ENCODE assay signal across 22 cellular contexts in the genomic region with DNA sequence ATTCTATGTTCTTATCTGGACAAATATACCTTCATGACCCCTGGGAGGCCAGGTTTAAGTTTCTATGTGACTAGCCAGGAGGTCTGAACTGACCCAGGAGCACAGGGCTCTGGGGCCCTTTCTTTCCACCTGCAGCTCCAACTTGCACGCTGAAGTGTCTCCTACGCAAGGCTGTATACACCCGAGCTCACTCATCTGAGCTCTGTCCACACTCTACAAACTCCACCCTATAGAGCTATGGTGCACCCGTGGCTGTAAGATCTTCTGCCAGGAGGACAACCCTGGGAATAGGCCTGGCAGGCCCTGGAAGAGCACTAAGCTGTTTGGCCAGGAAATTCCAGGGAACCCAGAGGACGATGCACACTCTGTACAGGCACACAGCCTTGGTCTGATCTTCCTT.
DNase-seq lines count a peak whose midpoint lies in the region; ATAC-seq and TF ChIP-seq lines count a peak whose summit lies in the region.
"Had no signal": no experiment of that assay in that cellular context is flagged by ENCODE, and none has a peak within 500 bp of the region (broad histone marks: within the 10 kb centered on the region; RNA-seq: fewer than 3 reads in every experiment).

No MANE protein-coding gene starts in this region.

- ATAC-seq in natural killer cell treated with Interleukin-12 subunit alpha and Interleukin-12 subunit beta and Interleukin-15 and Interleukin-18, amount 100 ng/mL, for 72 hours, result peak; percentile 24 to 48
- ATAC-seq in natural killer cell (no peak), upper lobe of right lung (peak; percentile 25), GM19328 (IDR thresholded peaks at IDR 0.05; ENCODE audit: unreplicated experiment) (no peak)
- ATAC-seq: CD8-positive, alpha-beta T cell; GM12878 had no signal

- H3K27ac ChIP-seq in neuronal stem cell (replicated peaks; ENCODE audit: low read length) (no peak overlapping the region), upper lobe of right lung (no peak overlapping the region), brain microvascular endothelial cell (no peak overlapping the region)
- H3K27ac ChIP-seq: 22Rv1, BLaER1, C4-2B had no signal

- H3K27me3 ChIP-seq in neuronal stem cell (ENCODE audit: control insufficient read depth in 3 of 3, insufficient read depth in 3 of 3, low read depth in 1 of 3, low read length in 3 of 3) (no peaks in the 10 kb centered on the region), upper lobe of right lung (no peaks in the 10 kb centered on the region), brain microvascular endothelial cell (replicated peaks) (no peaks in the 10 kb centered on the region)
- H3K27me3 ChIP-seq: BLaER1 had no signal

- H2BK120ac ChIP-seq in neuronal stem cell (ENCODE audit: low read depth, low read length), result no peak overlapping the region

- WGBS in neuronal stem cell (ENCODE audit: extremely low coverage in 2 of 2, insufficient read length in 2 of 2, insufficient replicate concordance in 1 of 2), 2 donors, result no CpG with 5 or more reads among the region's 5 CpGs

- H3K4me1 Mint-ChIP-seq in natural killer cell treated with Interleukin-12 subunit alpha and Interleukin-12 subunit beta and Interleukin-15 and Interleukin-18, amount 100 ng/mL, for 72 hours (ENCODE audit: low read depth in 2 of 2), result no peaks in the 10 kb centered on the region
- no peaks in the 10 kb centered on the region for H3K4me1 Mint-ChIP-seq in natural killer cell
- H3K4me1 Mint-ChIP-seq: B cell; CD4-positive, CD25-positive, alpha-beta regulatory T cell had no signal

- no peak overlapping the region for H3K14ac ChIP-seq in neuronal stem cell (ENCODE audit: low read length)

- peak overlapping the region; percentile 64 for H3K18ac ChIP-seq in neuronal stem cell (ENCODE audit: low read length)

- H3K36me3 ChIP-seq in neuronal stem cell (replicated peaks in 1 of 2; ENCODE audit: control insufficient read depth in 2 of 2, insufficient read depth in 2 of 2, low read length in 2 of 2) (peaks cover 0 to 2% of the 10 kb centered on the region in 2 donors), upper lobe of right lung (no peaks in the 10 kb centered on the region), brain microvascular endothelial cell (replicated peaks) (no peaks in the 10 kb centered on the region)
- H3K36me3 ChIP-seq: BLaER1 had no signal

- H3K4me3 ChIP-seq in neuronal stem cell (ENCODE audit: low read length in 2 of 2) (no peak overlapping the region), upper lobe of right lung (no peak overlapping the region), brain microvascular endothelial cell (ENCODE audit: low read depth, low read length) (no peak overlapping the region)
- H3K4me3 ChIP-seq: BLaER1, GM12878 had no signal

- H3K27me3 Mint-ChIP-seq in natural killer cell treated with Interleukin-12 subunit alpha and Interleukin-12 subunit beta and Interleukin-15 and Interleukin-18, amount 100 ng/mL, for 72 hours, result no peaks in the 10 kb centered on the region
- no peaks in the 10 kb centered on the region for H3K27me3 Mint-ChIP-seq in natural killer cell (ENCODE audit: low read depth in 2 of 2)
- H3K27me3 Mint-ChIP-seq: CD4-positive, CD25-positive, alpha-beta regulatory T cell had no signal

- H3K23ac ChIP-seq in neuronal stem cell (ENCODE audit: low read depth, low read length, poor library complexity), result no peak overlapping the region

- H3K4ac ChIP-seq in neuronal stem cell (ENCODE audit: low read length), result no peak overlapping the region

- H3K9ac ChIP-seq in neuronal stem cell (ENCODE audit: low read depth, low read length, poor library complexity), result no peak overlapping the region
- H3K9ac ChIP-seq: BLaER1 had no signal

- H4K91ac ChIP-seq in neuronal stem cell (ENCODE audit: low read depth, low read length, poor library complexity), result no peak overlapping the region

- no peaks in the 10 kb centered on the region for H3K9me3 Mint-ChIP-seq in natural killer cell treated with Interleukin-12 subunit alpha and Interleukin-12 subunit beta and Interleukin-15 and Interleukin-18, amount 100 ng/mL, for 72 hours
- H3K9me3 Mint-ChIP-seq in natural killer cell, result peaks cover 0 to 4% of the 10 kb centered on the region in 2 donors
- H3K9me3 Mint-ChIP-seq: CD8-positive, alpha-beta T cell had no signal

- intact Hi-C loops in natural killer cell (cut with micrococcal nuclease), result no loop called here
- intact Hi-C loops in upper lobe of right lung (cut with DNase I), result no loop called here
- intact Hi-C loops in posterior vena cava (cut with DNase I), result no loop called here

- no peak overlapping the region for H3K4me2 ChIP-seq in neuronal stem cell (ENCODE audit: insufficient read depth, low read length, poor library complexity, severe bottlenecking)
- H3K4me2 ChIP-seq: BLaER1 had no signal

- in situ Hi-C loops in brain microvascular endothelial cell (cut with HindIII; ENCODE audit: low pct_ligation_motif_present, low sequenced_read_pairs), result no loop called here

- no peaks in the 10 kb centered on the region for H3K9me3 ChIP-seq in neuronal stem cell (replicated peaks in 1 of 2; ENCODE audit: control insufficient read depth in 2 of 2, insufficient read depth in 1 of 2, low read depth in 1 of 2, low read length in 2 of 2)
- no peaks in the 10 kb centered on the region for H3K9me3 ChIP-seq in upper lobe of right lung
- H3K9me3 ChIP-seq: BLaER1, Caco-2 had no signal

- no peak overlapping the region for H3K4me3 Mint-ChIP-seq in natural killer cell treated with Interleukin-12 subunit alpha and Interleukin-12 subunit beta and Interleukin-15 and Interleukin-18, amount 100 ng/mL, for 72 hours
- no peak overlapping the region for H3K4me3 Mint-ChIP-seq in natural killer cell
- H3K4me3 Mint-ChIP-seq: B cell; CD4-positive, CD25-positive, alpha-beta regulatory T cell; CD8-positive, alpha-beta T cell had no signal

- no peak overlapping the region for H2AK5ac ChIP-seq in neuronal stem cell (ENCODE audit: low read depth, low read length)

- H3K27ac Mint-ChIP-seq in natural killer cell treated with Interleukin-12 subunit alpha and Interleukin-12 subunit beta and Interleukin-15 and Interleukin-18, amount 100 ng/mL, for 72 hours, result no peak overlapping the region
- H3K27ac Mint-ChIP-seq in natural killer cell, result no peak overlapping the region
- H3K27ac Mint-ChIP-seq: B cell; CD4-positive, CD25-positive, alpha-beta regulatory T cell; CD8-positive, alpha-beta T cell had no signal

- no peak for DNase-seq in natural killer cell treated with Interleukin-12 subunit alpha and Interleukin-12 subunit beta and Interleukin-15 and Interleukin-18, amount 100 ng/mL, for 72 hours (ENCODE audit: low spot score)
- DNase-seq in natural killer cell, result no peak
- DNase-seq in UCSD-AML1 (lab: John Stamatoyannopoulos, UW; ENCODE audit: unreplicated experiment), result peak; percentile 6
- no peak for DNase-seq in neuronal stem cell (ENCODE audit: low spot score)
- no peak for DNase-seq in upper lobe of right lung
- no peak for DNase-seq in brain microvascular endothelial cell
- DNase-seq in posterior vena cava (ENCODE audit: low spot score), result no peak
- DNase-seq: Caco-2; CD4-positive, CD25-positive, alpha-beta regulatory T cell; CD8-positive, alpha-beta T cell; DMS 273 treated with DMSO at 0.1 percent for 48 hours; DMS79; EL; GDM1; GOT3; HCEC 1CT had no signal

- TF ChIP-seq CTCF in natural killer cell (IDR thresholded peaks at IDR 0.05) (no peak), upper lobe of right lung (IDR thresholded peaks at IDR 0.05) (no peak), brain microvascular endothelial cell (IDR thresholded peaks at IDR 0.05; ENCODE audit: low read depth, low read length, missing control alignments) (no peak)

- no peaks in the 10 kb centered on the region for H3K79me1 ChIP-seq in neuronal stem cell (ENCODE audit: low read depth, low read length)

- no peaks in the 10 kb centered on the region for H3K36me3 Mint-ChIP-seq in natural killer cell treated with Interleukin-12 subunit alpha and Interleukin-12 subunit beta and Interleukin-15 and Interleukin-18, amount 100 ng/mL, for 72 hours
- no peaks in the 10 kb centered on the region for H3K36me3 Mint-ChIP-seq in natural killer cell
- H3K36me3 Mint-ChIP-seq: CD4-positive, CD25-positive, alpha-beta regulatory T cell; CD8-positive, alpha-beta T cell had no signal

- peak overlapping the region; percentile 48 for H4K8ac ChIP-seq in neuronal stem cell (ENCODE audit: low read depth, low read length)

- no peak overlapping the region for H2BK15ac ChIP-seq in neuronal stem cell (ENCODE audit: low read length)

- no peak overlapping the region for H2BK12ac ChIP-seq in neuronal stem cell (ENCODE audit: low read length)

- H3K4me1 ChIP-seq in neuronal stem cell (ENCODE audit: control insufficient read depth in 2 of 2, insufficient read depth in 1 of 2, low read depth in 1 of 2, low read length in 2 of 2) (no peaks in the 10 kb centered on the region), upper lobe of right lung (no peaks in the 10 kb centered on the region)
- H3K4me1 ChIP-seq: BLaER1, Caco-2 had no signal

- no peak overlapping the region for H2AFZ ChIP-seq in neuronal stem cell (ENCODE audit: low read length)

- no peak overlapping the region for H2BK5ac ChIP-seq in neuronal stem cell (ENCODE audit: low read length)

Comparison
In these comparisons a context has a peak if more than half of its experiments do, and no peak if none do; other contexts are left out.
1. ATAC-seq: peak in natural killer cell treated with Interleukin-12 subunit alpha and Interleukin-12 subunit beta and Interleukin-15 and Interleukin-18, amount 100 ng/mL, for 72 hours (2 of 2) and upper lobe of right lung (single experiment); none in natural killer cell (0 of 3) and GM19328 (single experiment).